In the genomic region with DNA sequence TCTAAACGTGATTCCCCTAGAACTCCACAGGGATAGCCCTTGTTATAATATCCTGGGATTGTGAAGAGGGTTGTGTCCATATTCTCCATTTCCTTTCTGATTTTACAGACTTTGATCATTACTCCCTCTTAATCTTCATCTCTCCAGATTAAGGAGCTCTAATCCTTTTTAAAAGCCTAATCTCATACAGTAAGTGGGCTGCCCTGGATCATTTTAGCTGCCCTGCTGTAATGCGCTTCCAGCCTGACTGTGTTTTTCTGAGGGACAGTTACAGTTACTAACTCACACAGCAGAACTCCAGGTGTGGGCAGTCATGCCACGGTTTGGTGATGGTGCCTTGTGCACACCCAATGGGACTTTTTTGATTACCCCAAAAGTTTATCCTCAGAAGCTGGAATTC, we compare ENCODE assay signal across 20 cellular contexts. TPM values are rescaled to one million over a fixed set of nuclear protein-coding genes. Genes with fewer than 3 reads are reported as not detected.
"Had no signal": no experiment of that assay in that cellular context is flagged by ENCODE, and none has a peak within 500 bp of the region (broad histone marks: within the 10 kb centered on the region; RNA-seq: fewer than 3 reads in every experiment).

No MANE protein-coding gene starts in this region.

- ATAC-seq: foreskin keratinocyte; gastroesophageal sphincter; natural killer cell; stimulated activated effector memory CD8-positive, alpha-beta T cell treated with anti-CD3 and anti-CD28 coated beads, Interleukin-12 subunit alpha, Interleukin-12 subunit beta, amount 100 ng/mL, for 72 hours had no signal

- H3K4me1 Mint-ChIP-seq: central memory CD8-positive, alpha-beta T cell; natural killer cell; stimulated activated effector memory CD8-positive, alpha-beta T cell treated with anti-CD3 and anti-CD28 coated beads, Interleukin-12 subunit alpha, Interleukin-12 subunit beta, amount 100 ng/mL, for 72 hours had no signal

- H3K4me1 ChIP-seq: colonic mucosa, esophagus muscularis mucosa, gastroesophageal sphincter, sigmoid colon, stomach had no signal

- H3K27me3 ChIP-seq: colonic mucosa, esophagus muscularis mucosa, foreskin keratinocyte, gastroesophageal sphincter, ovary, sigmoid colon, stomach, thyroid gland had no signal

- H3K4me3 Mint-ChIP-seq: central memory CD8-positive, alpha-beta T cell; dendritic cell treated with granulocyte-macrophage colony-stimulating factor and Interleukin-4, amounts not matched to agents 40 ng/mL and 50 ng/mL, for 4 days; natural killer cell; stimulated activated effector memory CD8-positive, alpha-beta T cell treated with anti-CD3 and anti-CD28 coated beads, Interleukin-12 subunit alpha, Interleukin-12 subunit beta, amount 100 ng/mL, for 72 hours had no signal

- H3K27ac Mint-ChIP-seq: dendritic cell treated with granulocyte-macrophage colony-stimulating factor and Interleukin-4, amounts not matched to agents 40 ng/mL and 50 ng/mL, for 4 days; natural killer cell; stimulated activated effector memory CD8-positive, alpha-beta T cell treated with anti-CD3 and anti-CD28 coated beads, Interleukin-12 subunit alpha, Interleukin-12 subunit beta, amount 100 ng/mL, for 72 hours had no signal

- H3K9me3 Mint-ChIP-seq: central memory CD8-positive, alpha-beta T cell; dendritic cell treated with granulocyte-macrophage colony-stimulating factor and Interleukin-4, amounts not matched to agents 40 ng/mL and 50 ng/mL, for 4 days; stimulated activated effector memory CD8-positive, alpha-beta T cell treated with anti-CD3 and anti-CD28 coated beads, Interleukin-12 subunit alpha, Interleukin-12 subunit beta, amount 100 ng/mL, for 72 hours had no signal

- DNase-seq: colonic mucosa; effector memory CD4-positive, alpha-beta T cell; foreskin keratinocyte; glutamatergic neuron; natural killer cell; occipital lobe; ovary; posterior cingulate gyrus; sigmoid colon; stimulated activated CD4-positive, alpha-beta T cell treated with anti-CD3 and anti-CD28 coated beads, Interleukin-2, amount 100 ng/mL, for 24 hours; stimulated activated CD4-positive, alpha-beta T cell treated with anti-CD3 and anti-CD28 coated beads, Interleukin-4, amount 100 ng/mL, for 24 hours; stimulated activated naive CD4-positive, alpha-beta T cell treated with Interleukin-2 at 50 U/mL for 16 hours; stomach; thyroid gland; trophoblast cell had no signal

- H3K4me3 ChIP-seq: colonic mucosa, esophagus muscularis mucosa, gastroesophageal sphincter, ovary, sigmoid colon, stomach, thyroid gland had no signal

- H3K36me3 ChIP-seq: colonic mucosa, esophagus muscularis mucosa, gastroesophageal sphincter, ovary, sigmoid colon, stomach, thyroid gland had no signal

- H3K27ac ChIP-seq: colonic mucosa, esophagus muscularis mucosa, foreskin keratinocyte, gastroesophageal sphincter, ovary, sigmoid colon, stomach, thyroid gland had no signal

- H3K9me3 ChIP-seq: colonic mucosa, esophagus muscularis mucosa, gastroesophageal sphincter, ovary, sigmoid colon, stomach, thyroid gland had no signal

- H3K27me3 Mint-ChIP-seq: central memory CD8-positive, alpha-beta T cell; dendritic cell treated with granulocyte-macrophage colony-stimulating factor and Interleukin-4, amounts not matched to agents 40 ng/mL and 50 ng/mL, for 4 days had no signal

- H3K36me3 Mint-ChIP-seq: natural killer cell; stimulated activated effector memory CD8-positive, alpha-beta T cell treated with anti-CD3 and anti-CD28 coated beads, Interleukin-12 subunit alpha, Interleukin-12 subunit beta, amount 100 ng/mL, for 72 hours had no signal

RNA-seq across cellular contexts. Expression of a gene that starts 33.5 kb away (rescaled TPM):
- total RNA-seq: natural killer cell had no signal
